ENCODE assay signal across 25 cellular contexts in the genomic region with DNA sequence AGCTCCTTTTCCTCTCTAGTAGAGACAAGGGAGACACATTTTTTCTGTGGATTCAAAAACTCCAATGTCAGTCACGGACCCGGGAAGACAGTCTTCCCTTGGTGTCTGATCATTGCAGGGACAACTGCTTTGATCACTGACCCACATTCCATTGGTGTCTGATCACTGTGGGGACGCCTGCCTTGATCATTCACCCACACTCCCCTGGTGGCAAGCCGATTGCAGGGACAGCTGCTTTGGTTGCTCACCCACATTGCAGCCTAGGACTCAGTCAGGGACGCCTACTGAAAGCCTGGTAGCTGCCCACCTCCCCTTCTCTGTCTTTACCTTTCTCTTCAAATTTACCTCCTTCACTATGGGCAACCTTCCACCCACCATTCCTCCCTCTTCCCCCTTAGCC.
"Had no signal": no experiment of that assay in that cellular context is flagged by ENCODE, and none has a peak within 500 bp of the region (broad histone marks: within the 10 kb centered on the region; RNA-seq: fewer than 3 reads in every experiment).

No MANE protein-coding gene starts in this region.

- H3K4me3 ChIP-seq: adrenal gland, esophagus muscularis mucosa, heart right ventricle, left lung, lower lobe of right lung, thoracic aorta, uterus had no signal

- DNase-seq: activated CD4-positive, alpha-beta T cell treated with anti-CD3 and anti-CD28 coated beads for 48 hours; activated CD4-positive, alpha-beta T cell treated with anti-CD3 and anti-CD28 coated beads, Interleukin-2, amount 50 U/mL, for 48 hours; activated CD8-positive, alpha-beta memory T cell treated with anti-CD3 and anti-CD28 coated beads for 24 hours; activated effector memory CD4-positive, alpha-beta T cell treated with anti-CD3 and anti-CD28 coated beads, Interleukin-2, amount 50 U/mL, for 16 hours; activated naive CD4-positive, alpha-beta T cell treated with anti-CD3 and anti-CD28 coated beads for 36 hours; activated naive CD8-positive, alpha-beta T cell treated with anti-CD3 and anti-CD28 coated beads for 36 hours; adrenal gland; aorta; cortex of kidney; endodermal cell; foreskin melanocyte; heart right ventricle; kidney glomerular epithelial cell; left lung; lower lobe of right lung; mesendoderm; right cardiac atrium; stimulated activated CD4-positive, alpha-beta T cell treated with anti-CD3 and anti-CD28 coated beads, Interleukin-4, amount 100 ng/mL, for 1 hour; stimulated activated naive CD8-positive, alpha-beta T cell treated with anti-CD3 and anti-CD28 coated beads, Interleukin-15, Interleukin-2, amounts not matched to agents 100 U/mL and 50 U/mL, for 24 hours; T-helper 1 cell; uterus had no signal

- H3K36me3 ChIP-seq: adrenal gland, esophagus muscularis mucosa, heart right ventricle, left lung, lower lobe of right lung, thoracic aorta, uterus had no signal

- H3K27ac ChIP-seq: adrenal gland, esophagus muscularis mucosa, heart right ventricle, left lung, lower lobe of right lung, thoracic aorta, uterus, VCaP had no signal

- H3K9me3 ChIP-seq: adrenal gland, thoracic aorta, uterus had no signal

- ATAC-seq: heart right ventricle; left lung; lower lobe of right lung; natural killer cell treated with Interleukin-12 subunit alpha and Interleukin-12 subunit beta and Interleukin-15 and Interleukin-18, amount 100 ng/mL, for 72 hours; right cardiac atrium; stimulated activated naive CD8-positive, alpha-beta T cell treated with anti-CD3 and anti-CD28 coated beads, Interleukin-15, Interleukin-2, amounts not matched to agents 100 U/mL and 50 U/mL, for 24 hours had no signal

- H3K4me1 ChIP-seq: adrenal gland, esophagus muscularis mucosa, heart right ventricle, left lung, lower lobe of right lung, uterus had no signal

- H3K27me3 ChIP-seq: adrenal gland, esophagus muscularis mucosa, heart right ventricle, left lung, uterus had no signal
